Comparison of ENCODE assay signal across 2 cellular contexts in genomic region chr2:101697124-101697793, GRCh38.
TF ChIP-seq lines count a peak whose summit lies in the region.

Gene MAP4K4, plus strand, starts transcription at chr2:101697707. Its CDS starts 374 bp downstream, at chr2:101698081.

TF ChIP-seq in HEK293, 187 proteins besides CTCF, POLR2A, EP300 and RAD21 (continued from another document):
- 0 out of 2 replicates have a peak, but pooled peaks have one; percentile 41 for TF ChIP-seq ZEB2 (tag by site-specific recombination; IDR thresholded peaks at IDR 0.05)
- no peak for TF ChIP-seq ZNF560 (tag by site-specific recombination; IDR thresholded peaks at IDR 0.05; ENCODE audit: borderline replicate concordance)
- TF ChIP-seq EGR2 (tag by site-specific recombination; IDR thresholded peaks at IDR 0.05; ENCODE audit: low read depth), result peak; percentile 26; the same call in 1 of the 2 replicates
- peak; percentile 47 for TF ChIP-seq SP2 (tag by site-specific recombination; IDR thresholded peaks at IDR 0.05)
- TF ChIP-seq ZBTB8A (tag by site-specific recombination; IDR thresholded peaks at IDR 0.05), result peak; percentile 67
- TF ChIP-seq ZFHX2 (tag by site-specific recombination; conservative IDR thresholded peaks at IDR 0.05), result peak; percentile 47; the same call in 1 of the 2 replicates
- TF ChIP-seq KLF7 (tag by site-specific recombination; IDR thresholded peaks at IDR 0.05; ENCODE audit: borderline replicate concordance), result 0 out of 2 replicates have a peak, but pooled peaks have one; percentile 63
- 0 out of 2 replicates have a peak, but pooled peaks have one; percentile 27 for TF ChIP-seq ZNF335 (tag by site-specific recombination; conservative IDR thresholded peaks at IDR 0.05)
- no peak for TF ChIP-seq ZNF518A (tag by site-specific recombination; conservative IDR thresholded peaks at IDR 0.05; ENCODE audit: low read depth)
- TF ChIP-seq, protein P1, sequence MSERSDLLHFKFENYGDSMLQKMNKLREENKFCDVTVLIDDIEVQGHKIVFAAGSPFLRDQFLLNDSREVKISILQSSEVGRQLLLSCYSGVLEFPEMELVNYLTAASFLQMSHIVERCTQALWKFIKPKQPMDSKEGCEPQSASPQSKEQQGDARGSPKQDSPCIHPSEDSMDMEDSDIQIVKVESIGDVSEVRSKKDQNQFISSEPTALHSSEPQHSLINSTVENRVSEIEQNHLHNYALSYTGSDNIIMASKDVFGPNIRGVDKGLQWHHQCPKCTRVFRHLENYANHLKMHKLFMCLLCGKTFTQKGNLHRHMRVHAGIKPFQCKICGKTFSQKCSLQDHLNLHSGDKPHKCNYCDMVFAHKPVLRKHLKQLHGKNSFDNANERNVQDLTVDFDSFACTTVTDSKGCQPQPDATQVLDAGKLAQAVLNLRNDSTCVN (tag by site-specific recombination; optimal IDR thresholded peaks at IDR 0.05), result peak; percentile 50
- 0 out of 2 replicates have a peak, but pooled peaks have one; percentile 45 for TF ChIP-seq KLF10 (tag by site-specific recombination; IDR thresholded peaks at IDR 0.05)
- TF ChIP-seq YY1 (tag by site-specific recombination; IDR thresholded peaks at IDR 0.05), result peak; percentile 63; the same call in 1 of the 2 replicates
- peak; percentile 67; the same call in 1 of the 2 replicates for TF ChIP-seq GLIS2 (tag by site-specific recombination; IDR thresholded peaks at IDR 0.05)

TF ChIP-seq in K562, 482 proteins besides CTCF, POLR2A, EP300 and RAD21 (continued from another document and continues in another):
- TF ChIP-seq ZBTB40 (IDR thresholded peaks at IDR 0.05), result no peak
- TF ChIP-seq ZBTB40 (CRISPR knock-in tag; IDR thresholded peaks at IDR 0.05), result no peak
- TF ChIP-seq RREB1 (CRISPR knock-in tag; IDR thresholded peaks at IDR 0.05), result peak; percentile 45; the same call in 1 of the 2 replicates
- TF ChIP-seq GATAD2A (IDR thresholded peaks at IDR 0.05), result no peak
- no peak for TF ChIP-seq ATF1 (CRISPR knock-in tag; IDR thresholded peaks at IDR 0.05)
- peak; percentile 54 for TF ChIP-seq ATF1 (tag; IDR thresholded peaks at IDR 0.05)
- 0 out of 2 replicates have a peak, but pooled peaks have one; percentile 33 for TF ChIP-seq ZNF197 (CRISPR knock-in tag; IDR thresholded peaks at IDR 0.05; ENCODE audit: low read depth)
- TF ChIP-seq MTA3 (IDR thresholded peaks at IDR 0.05; ENCODE audit: borderline replicate concordance), result peak; percentile 57; the same call in 1 of the 2 replicates
- TF ChIP-seq, protein P2, sequence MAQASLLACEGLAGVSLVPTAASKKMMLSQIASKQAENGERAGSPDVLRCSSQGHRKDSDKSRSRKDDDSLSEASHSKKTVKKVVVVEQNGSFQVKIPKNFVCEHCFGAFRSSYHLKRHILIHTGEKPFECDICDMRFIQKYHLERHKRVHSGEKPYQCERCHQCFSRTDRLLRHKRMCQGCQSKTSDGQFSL (CRISPR knock-in tag; IDR thresholded peaks at IDR 0.05), result peak; percentile 34; the same call in 1 of the 2 replicates
- TF ChIP-seq, protein P2 (tag; IDR thresholded peaks at IDR 0.05), result no peak
- TF ChIP-seq RBBP5 (IDR thresholded peaks at IDR 0.05; ENCODE audit: borderline replicate concordance, insufficient read depth, low read length, poor library complexity, severe bottlenecking), result peak; percentile 63
- peak; percentile 62; the same call in 1 of the 2 replicates for TF ChIP-seq SAFB (IDR thresholded peaks at IDR 0.05; ENCODE audit: borderline replicate concordance, low read depth, low read length)
- TF ChIP-seq CBFA2T2 (conservative IDR thresholded peaks at IDR 0.05), result no peak
- peak; percentile 15 for TF ChIP-seq SMAD1 (IDR thresholded peaks at IDR 0.05; ENCODE audit: low read depth, low read length, partially characterized antibody)
- 0 out of 2 replicates have a peak, but pooled peaks have one; percentile 30 for TF ChIP-seq ZNF134 (CRISPR knock-in tag; conservative IDR thresholded peaks at IDR 0.05)
- 0 out of 2 replicates have a peak, but pooled peaks have one; percentile 19 for TF ChIP-seq KLF13 (tag; IDR thresholded peaks at IDR 0.05; ENCODE audit: borderline replicate concordance, low read depth)
- no peak for TF ChIP-seq ZNF75A (CRISPR knock-in tag; IDR thresholded peaks at IDR 0.05)
- 0 out of 2 replicates have a peak, but pooled peaks have one; percentile 26 for TF ChIP-seq REST (CRISPR knock-in tag; IDR thresholded peaks at IDR 0.05; ENCODE audit: low read depth)
- peak in 1 of 2 experiments; percentile 53; a peak in 2 of 4 replicates for TF ChIP-seq NRF1 (conservative IDR thresholded peaks at IDR 0.05 in 1 of 2, IDR thresholded peaks at IDR 0.05 in 1 of 2)
- peak; percentile 79; the same call in 1 of the 2 replicates for TF ChIP-seq THAP12 (CRISPR knock-in tag; IDR thresholded peaks at IDR 0.05)
- TF ChIP-seq ADNP (tag; IDR thresholded peaks at IDR 0.05), result no peak
- peak; percentile 75; the same call in 1 of the 2 replicates for TF ChIP-seq PHF8 (IDR thresholded peaks at IDR 0.05; ENCODE audit: borderline replicate concordance, low read length)
